In the genomic region with DNA sequence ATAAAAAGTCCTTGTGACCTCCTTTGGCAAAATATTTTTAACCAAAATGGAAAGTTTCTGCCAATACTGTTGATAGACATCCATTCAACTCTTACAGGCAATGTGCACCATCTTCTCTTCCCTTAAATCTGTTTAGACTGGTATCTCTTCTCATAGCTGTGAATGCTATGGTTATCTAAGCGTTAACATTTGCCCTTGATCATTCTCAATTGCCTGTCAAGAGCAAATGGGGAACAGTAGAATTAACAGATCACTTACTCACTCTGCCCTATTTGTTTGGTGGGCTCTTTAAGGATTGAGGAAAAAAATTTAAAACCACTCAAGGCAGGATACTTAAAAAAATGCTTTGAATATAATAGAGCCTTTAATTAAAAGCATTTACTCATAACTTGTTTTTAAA, we compare ENCODE assay signal across 32 cellular contexts.
"Had no signal": no experiment of that assay in that cellular context is flagged by ENCODE, and none has a peak within 500 bp of the region (broad histone marks: within the 10 kb centered on the region; RNA-seq: fewer than 3 reads in every experiment).

No MANE protein-coding gene starts in this region.

- ATAC-seq: activated CD8-positive, alpha-beta T cell treated with anti-CD3 and anti-CD28 coated beads, Interleukin-2, amount 10 ng/mL, durations not matched to agents 7 days and 5 days; K562 had no signal

- H3K36me3 Mint-ChIP-seq: activated naive CD4-positive, alpha-beta T cell treated with anti-CD3 and anti-CD28 coated beads, Interleukin-2, amount 50 U/mL, for 24 hours; activated naive CD8-positive, alpha-beta T cell treated with anti-CD3 and anti-CD28 coated beads, Interleukin-2, amount 10 ng/mL, durations not matched to agents 7 days and 5 days had no signal

- H3K27me3 Mint-ChIP-seq: activated CD4-positive, alpha-beta T cell treated with anti-CD3 and anti-CD28 coated beads, Interleukin-2, amount 10 ng/mL, durations not matched to agents 24 days and 14 days; activated naive CD4-positive, alpha-beta T cell treated with anti-CD3 and anti-CD28 coated beads, Interleukin-2, amount 50 U/mL, for 24 hours; activated naive CD8-positive, alpha-beta T cell treated with anti-CD3 and anti-CD28 coated beads, Interleukin-2, amount 10 ng/mL, durations not matched to agents 7 days and 5 days; activated T-cell treated with anti-CD3 and anti-CD28 coated beads, Interleukin-2, amount 50 U/mL, for 24 hours; central memory CD8-positive, alpha-beta T cell had no signal

- H3K36me3 ChIP-seq: ascending aorta, cardiac muscle cell, WERI-Rb-1 had no signal

- H3K4me1 Mint-ChIP-seq: activated CD4-positive, alpha-beta T cell treated with anti-CD3 and anti-CD28 coated beads, Interleukin-2, amount 10 ng/mL, durations not matched to agents 24 days and 14 days; activated naive CD4-positive, alpha-beta T cell treated with anti-CD3 and anti-CD28 coated beads, Interleukin-2, amount 50 U/mL, for 24 hours; activated naive CD8-positive, alpha-beta T cell treated with anti-CD3 and anti-CD28 coated beads, Interleukin-2, amount 10 ng/mL, durations not matched to agents 7 days and 5 days; central memory CD8-positive, alpha-beta T cell had no signal

- DNase-seq: activated CD4-positive, alpha-beta T cell treated with anti-CD3 and anti-CD28 coated beads, Interleukin-2, amount 10 ng/mL, durations not matched to agents 24 days and 14 days; activated CD4-positive, alpha-beta T cell treated with anti-CD3 and anti-CD28 coated beads, Interleukin-2, amount 50 U/mL, for 48 hours; activated CD8-positive, alpha-beta T cell treated with anti-CD3 and anti-CD28 coated beads, Interleukin-2, amount 10 ng/mL, durations not matched to agents 7 days and 5 days; activated gamma-delta T cell; activated naive CD4-positive, alpha-beta T cell treated with Interleukin-2 at 50 U/mL for 16 hours; activated naive CD8-positive, alpha-beta T cell treated with anti-CD3 and anti-CD28 coated beads, Interleukin-2, amount 10 ng/mL, durations not matched to agents 7 days and 5 days; activated T-cell treated with anti-CD3 and anti-CD28 coated beads, Interleukin-2, amount 50 U/mL, for 24 hours; amygdala; Karpas-422; MV-4-11; NCI-H1092; NCI-H1436 treated with DMSO at 0.1 percent for 48 hours; NCI-H1694 treated with DMSO at 0.1 percent for 48 hours; NCI-H2029; NCI-H2171 treated with DMSO at 0.1 percent for 48 hours; NCI-H2227 treated with DMSO at 0.1 percent for 48 hours; NCI-H446; NCI-H510A treated with DMSO at 0.1 percent for 48 hours; NCI-H69; NCI-H82; Right ventricle myocardium superior; SW 1271; T-helper 1 cell; T-helper 2 cell; T-helper 9 cell; WERI-Rb-1 had no signal

- H3K27ac ChIP-seq: ascending aorta, cardiac muscle cell, WERI-Rb-1 had no signal

- H3K4me3 ChIP-seq: ascending aorta, cardiac muscle cell, K562 had no signal

- H3K4me3 Mint-ChIP-seq: activated CD4-positive, alpha-beta T cell treated with anti-CD3 and anti-CD28 coated beads, Interleukin-2, amount 10 ng/mL, durations not matched to agents 24 days and 14 days; activated CD8-positive, alpha-beta T cell treated with anti-CD3 and anti-CD28 coated beads, Interleukin-2, amount 10 ng/mL, durations not matched to agents 7 days and 5 days; activated naive CD4-positive, alpha-beta T cell treated with anti-CD3 and anti-CD28 coated beads, Interleukin-2, amount 50 U/mL, for 24 hours; activated naive CD8-positive, alpha-beta T cell treated with anti-CD3 and anti-CD28 coated beads, Interleukin-2, amount 10 ng/mL, durations not matched to agents 7 days and 5 days; activated T-cell treated with anti-CD3 and anti-CD28 coated beads, Interleukin-2, amount 50 U/mL, for 24 hours; central memory CD8-positive, alpha-beta T cell had no signal

- H3K4me1 ChIP-seq: ascending aorta had no signal

- H3K9me3 ChIP-seq: ascending aorta had no signal

- H3K27ac Mint-ChIP-seq: activated CD4-positive, alpha-beta T cell treated with anti-CD3 and anti-CD28 coated beads, Interleukin-2, amount 10 ng/mL, durations not matched to agents 24 days and 14 days; activated CD8-positive, alpha-beta T cell treated with anti-CD3 and anti-CD28 coated beads, Interleukin-2, amount 10 ng/mL, durations not matched to agents 7 days and 5 days; activated naive CD4-positive, alpha-beta T cell treated with anti-CD3 and anti-CD28 coated beads, Interleukin-2, amount 50 U/mL, for 24 hours; activated naive CD8-positive, alpha-beta T cell treated with anti-CD3 and anti-CD28 coated beads, Interleukin-2, amount 10 ng/mL, durations not matched to agents 7 days and 5 days; activated T-cell treated with anti-CD3 and anti-CD28 coated beads, Interleukin-2, amount 50 U/mL, for 24 hours; activated T-helper 2 cell treated with anti-CD3 and anti-CD28 coated beads, Interferon-gamma antibody, Interleukin-2, Interleukin-4, amounts not matched to agents 10 μg/mL and 5 μg/mL and 100 μg/mL, durations not matched to agents 14 hours and 24 hours and 36 hours had no signal

- H3K27me3 ChIP-seq: ascending aorta had no signal
